Comparison of ENCODE assay signal across 8 cellular contexts in the genomic region with DNA sequence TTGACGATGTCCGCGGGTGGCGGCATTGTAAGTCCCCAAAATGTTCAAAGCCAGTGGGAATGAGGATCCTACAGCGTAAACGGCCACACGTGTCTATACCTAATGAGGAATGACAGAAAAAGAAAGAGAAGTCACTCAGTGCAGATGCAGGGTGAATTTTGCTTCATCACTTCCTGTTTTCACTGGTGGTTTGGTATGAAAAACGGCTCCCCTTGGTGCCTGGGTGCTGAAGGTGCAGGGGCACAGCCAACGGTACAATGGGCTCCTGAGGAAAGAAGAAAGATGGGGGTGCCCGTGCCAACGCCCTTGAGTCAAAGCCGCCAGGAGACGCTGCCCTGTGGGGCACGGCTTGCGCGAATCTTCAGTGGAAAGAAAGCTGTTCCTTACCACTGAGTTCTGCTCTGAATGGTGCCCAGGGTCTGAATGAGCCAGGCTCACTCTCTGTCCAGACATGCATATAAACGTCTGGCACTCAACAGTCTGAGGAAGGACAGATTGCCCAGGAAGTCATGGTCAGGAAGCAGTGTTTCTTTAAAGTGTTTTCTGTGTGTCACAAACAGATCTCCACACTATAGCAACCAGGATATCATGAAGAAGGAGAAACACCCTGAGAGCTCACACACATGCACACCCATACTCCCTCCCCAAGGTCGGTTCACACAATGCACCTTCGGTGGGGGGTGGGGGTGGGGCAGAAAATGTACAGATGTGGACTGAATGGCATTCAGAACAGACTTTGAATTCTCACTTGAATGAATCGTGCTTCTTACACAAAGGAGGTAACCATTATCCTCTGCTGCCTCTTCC.
DNase-seq lines count a peak whose midpoint lies in the region; ATAC-seq, FAIRE-seq and TF ChIP-seq lines count a peak whose summit lies in the region.

No MANE protein-coding gene starts in this region.

- peak overlapping the region; percentile 96 to 99 for H3K4me3 Mint-ChIP-seq in stimulated activated naive B cell treated with anti-CD40 and anti-IgM and Interleukin-4, amounts not matched to agents 10 μg/mL and 1 μg/mL and 100 μg/mL, for 72 hours
- H3K4me3 Mint-ChIP-seq in nephron progenitor cell: no peak overlapping the region

- DNase-seq in H54 (ENCODE audit: insufficient read length, low spot score) (peak; percentile 24), NCI-H774 (lab: John Stamatoyannopoulos, UW) (peak; percentile 39), activated T-cell treated with anti-CD3 and anti-CD28 coated beads for 48 hours (ENCODE audit: low read depth) (peak; percentile 52), left colon (peak; percentile 31 to 46), HCEC 1CT (no peak), nephron progenitor cell (no peak)
- peak; percentile 73 for DNase-seq in stimulated activated naive B cell treated with anti-CD40 and anti-IgM and Interleukin-4, amounts not matched to agents 10 μg/mL and 1 μg/mL and 100 μg/mL, for 72 hours

- no peak for FAIRE-seq in H54 (lab: Jason Lieb, UNC)

- H3K9me3 Mint-ChIP-seq in stimulated activated naive B cell treated with anti-CD40 and anti-IgM and Interleukin-4, amounts not matched to agents 10 μg/mL and 1 μg/mL and 100 μg/mL, for 72 hours: no peaks in the 10 kb centered on the region
- H3K9me3 Mint-ChIP-seq in nephron progenitor cell: no peaks in the 10 kb centered on the region

- peak overlapping the region; percentile 100 for H3K27ac Mint-ChIP-seq in stimulated activated naive B cell treated with anti-CD40 and anti-IgM and Interleukin-4, amounts not matched to agents 10 μg/mL and 1 μg/mL and 100 μg/mL, for 72 hours
- no peak overlapping the region for H3K27ac Mint-ChIP-seq in nephron progenitor cell

- intact Hi-C loops in left colon (cut with DNase I, micrococcal nuclease): no loop called here

- TF ChIP-seq POLR2A in H54 (IDR thresholded peaks at IDR 0.05; ENCODE audit: low read depth, low read length): peak; percentile 30; the same call in 1 of the 2 replicates

- H3K36me3 Mint-ChIP-seq in stimulated activated naive B cell treated with anti-CD40 and anti-IgM and Interleukin-4, amounts not matched to agents 10 μg/mL and 1 μg/mL and 100 μg/mL, for 72 hours: peaks cover 2 to 16% of the 10 kb centered on the region in 2 donors
- H3K36me3 Mint-ChIP-seq in nephron progenitor cell (ENCODE audit: low read depth): no peaks in the 10 kb centered on the region

- H3K27me3 Mint-ChIP-seq in stimulated activated naive B cell treated with anti-CD40 and anti-IgM and Interleukin-4, amounts not matched to agents 10 μg/mL and 1 μg/mL and 100 μg/mL, for 72 hours: no peaks in the 10 kb centered on the region
- no peaks in the 10 kb centered on the region for H3K27me3 Mint-ChIP-seq in nephron progenitor cell (ENCODE audit: low read depth, poor library complexity)

- peak; percentile 37; the same call in 1 of the 2 replicates for TF ChIP-seq CTCF in GM12874 (IDR thresholded peaks at IDR 0.05; ENCODE audit: insufficient read depth, low read depth, low read length)
- no peak for TF ChIP-seq CTCF in nephron progenitor cell (IDR thresholded peaks at IDR 0.05)

- H3K4me1 Mint-ChIP-seq in stimulated activated naive B cell treated with anti-CD40 and anti-IgM and Interleukin-4, amounts not matched to agents 10 μg/mL and 1 μg/mL and 100 μg/mL, for 72 hours: peaks cover 39 to 62% of the 10 kb centered on the region in 2 donors
- peaks cover 5% of the 10 kb centered on the region for H3K4me1 Mint-ChIP-seq in nephron progenitor cell

- ATAC-seq in left colon: peak; percentile 30
- peak; percentile 89 to 94 for ATAC-seq in stimulated activated naive B cell treated with anti-CD40 and anti-IgM and Interleukin-4, amounts not matched to agents 10 μg/mL and 1 μg/mL and 100 μg/mL, for 72 hours (replicated peaks)

Comparison
In these comparisons a context has a peak if more than half of its experiments do, and no peak if none do; other contexts are left out.
1. DNase-seq: peak in H54 (single experiment), NCI-H774 (single experiment), activated T-cell treated with anti-CD3 and anti-CD28 coated beads for 48 hours (single experiment), left colon (2 of 2) and stimulated activated naive B cell treated with anti-CD40 and anti-IgM and Interleukin-4, amounts not matched to agents 10 μg/mL and 1 μg/mL and 100 μg/mL, for 72 hours (single experiment); none in HCEC 1CT (single experiment) and nephron progenitor cell (single experiment).